In the genomic region with DNA sequence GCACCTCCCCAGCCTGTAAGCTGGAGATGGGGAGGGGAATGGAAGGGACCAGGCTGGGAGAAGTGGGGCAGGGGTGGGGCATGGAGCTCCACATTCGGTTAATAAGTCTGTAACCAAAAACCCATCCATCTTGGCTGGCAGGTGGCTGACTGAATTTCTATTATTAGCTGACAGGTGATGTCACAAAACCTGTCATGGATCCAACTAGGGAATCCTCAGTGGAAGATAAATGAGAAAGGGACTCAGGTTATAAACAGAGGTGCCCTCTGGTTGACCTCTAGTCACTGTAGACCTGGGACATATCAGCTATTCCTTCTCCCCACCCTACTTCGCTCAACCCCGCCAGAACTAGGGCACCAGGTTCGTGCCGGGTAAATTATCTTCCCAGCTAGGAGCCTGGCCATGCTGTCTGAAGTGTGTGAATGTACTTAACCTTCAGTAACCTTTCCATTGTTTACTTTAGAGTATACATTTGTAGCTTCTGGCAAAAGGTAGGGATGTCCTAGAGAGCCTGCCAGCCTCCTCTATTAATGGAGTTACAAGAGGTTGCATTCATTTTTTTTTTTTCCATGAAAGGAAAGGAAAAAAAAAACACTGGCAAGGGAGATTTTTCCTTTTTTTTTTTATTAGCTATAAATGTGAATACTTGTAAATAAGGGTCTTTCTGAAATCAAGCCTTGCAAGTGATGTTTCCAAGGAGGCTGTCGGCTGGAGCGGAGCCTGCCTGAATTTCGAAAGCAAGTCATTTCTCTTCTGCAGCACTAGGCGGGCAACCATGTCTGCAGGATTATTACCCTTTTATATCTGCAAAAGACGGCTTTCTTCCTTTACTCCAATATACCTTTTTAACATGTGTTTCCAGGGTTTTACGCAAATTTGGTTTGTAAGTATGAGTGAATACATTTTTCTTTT, we compare ENCODE assay signal across 10 cellular contexts.
DNase-seq lines count a peak whose midpoint lies in the region; ATAC-seq, FAIRE-seq and TF ChIP-seq lines count a peak whose summit lies in the region.
"Had no signal": no experiment of that assay in that cellular context is flagged by ENCODE, and none has a peak within 500 bp of the region (broad histone marks: within the 10 kb centered on the region; RNA-seq: fewer than 3 reads in every experiment).

No MANE protein-coding gene starts in this region.

- H3K14ac ChIP-seq in mesenchymal stem cell (ENCODE audit: low read length in 2 of 2), result no peak overlapping the region

- no peak overlapping the region for H2BK15ac ChIP-seq in mesenchymal stem cell (ENCODE audit: low read depth, poor library complexity, severe bottlenecking)

- no peaks in the 10 kb centered on the region for H3K27me3 Mint-ChIP-seq in astrocyte (ENCODE audit: low read depth, unreplicated experiment)

- peak overlapping the region; percentile 11 for H3K4me2 ChIP-seq in astrocyte (ENCODE audit: low read length)
- H3K4me2 ChIP-seq in mesenchymal stem cell (ENCODE audit: low read length, poor library complexity, severe bottlenecking), result no peak overlapping the region

- no peak overlapping the region for H2AK5ac ChIP-seq in mesenchymal stem cell (ENCODE audit: low read length, severe bottlenecking)

- H3K23ac ChIP-seq in mesenchymal stem cell (ENCODE audit: low read length in 2 of 2), result no peak overlapping the region

- H3K9me3 Mint-ChIP-seq in astrocyte (ENCODE audit: unreplicated experiment), result no peaks in the 10 kb centered on the region

- no peak overlapping the region for H4K8ac ChIP-seq in mesenchymal stem cell (ENCODE audit: low read length)

- peak overlapping the region; percentile 58 for H3K27ac Mint-ChIP-seq in astrocyte (ENCODE audit: unreplicated experiment)

- H3K9ac ChIP-seq in astrocyte (ENCODE audit: low read length) (no peak overlapping the region), mesenchymal stem cell (ENCODE audit: low read length) (no peak overlapping the region)

- no peak overlapping the region for H2AFZ ChIP-seq in astrocyte (ENCODE audit: low read depth, low read length)
- H2AFZ ChIP-seq in mesenchymal stem cell (ENCODE audit: low read depth, low read length), result no peak overlapping the region

- no peaks in the 10 kb centered on the region for H3K27me3 ChIP-seq in astrocyte (ENCODE audit: insufficient read depth, low read length)
- H3K27me3 ChIP-seq in mesenchymal stem cell (ENCODE audit: control insufficient read depth in 1 of 2, insufficient read depth in 1 of 2, low read length in 2 of 2), result no peaks in the 10 kb centered on the region
- no peaks in the 10 kb centered on the region for H3K27me3 ChIP-seq in H7 (ENCODE audit: control insufficient read depth, insufficient read depth, low read length)

- ATAC-seq in HG03457 (IDR thresholded peaks at IDR 0.05; ENCODE audit: unreplicated experiment) (no peak), GM21723 (IDR thresholded peaks at IDR 0.05; ENCODE audit: unreplicated experiment) (no peak)

- peaks cover 16% of the 10 kb centered on the region for H3K4me1 ChIP-seq in astrocyte (ENCODE audit: insufficient read depth, low read length)
- peaks cover 5% of the 10 kb centered on the region for H3K4me1 ChIP-seq in mesenchymal stem cell (ENCODE audit: control insufficient read depth, insufficient read depth, low read depth, low read length)

- H2BK5ac ChIP-seq in mesenchymal stem cell (ENCODE audit: low read depth, low read length, poor library complexity, severe bottlenecking), result no peak overlapping the region

- H2BK12ac ChIP-seq in mesenchymal stem cell (ENCODE audit: low read length in 2 of 2), result no peak overlapping the region

- H3K79me1 ChIP-seq in mesenchymal stem cell (replicated peaks; ENCODE audit: low read length, poor library complexity, severe bottlenecking), result peaks cover 22% of the 10 kb centered on the region

- H3K4me3 ChIP-seq in astrocyte (ENCODE audit: insufficient read depth, low read depth, low read length) (no peak overlapping the region), mesenchymal stem cell (ENCODE audit: insufficient read depth in 1 of 2, low read depth in 1 of 2, low read length in 2 of 2) (no peak overlapping the region), H7 (ENCODE audit: insufficient read depth, low read depth, low read length) (no peak overlapping the region)

- no peaks in the 10 kb centered on the region for H3K4me1 Mint-ChIP-seq in astrocyte (ENCODE audit: low read depth, unreplicated experiment)

- no peaks in the 10 kb centered on the region for H3K79me2 ChIP-seq in astrocyte (ENCODE audit: insufficient read depth, low read length)

- FAIRE-seq in astrocyte (lab: Jason Lieb, UNC), result no peak

- no peak overlapping the region for H2BK120ac ChIP-seq in mesenchymal stem cell (ENCODE audit: low read depth, low read length)

- DNase-seq in DMS 273 treated with DMSO at 0.1 percent for 48 hours (lab: John Stamatoyannopoulos, UW) (peak; percentile 60), NCI-H187 treated with DMSO at 0.1 percent for 48 hours (lab: John Stamatoyannopoulos, UW) (peak; percentile 94), astrocyte (ENCODE audit: low read depth) (peak; percentile 36), mesenchymal stem cell (peak; percentile 6), H7 (no peak), iPS-NIHi7 (ENCODE audit: extremely low spot score) (no peak)
- DNase-seq: activated CD8-positive, alpha-beta memory T cell treated with anti-CD3 and anti-CD28 coated beads, Interleukin-2, amount 50 U/mL, for 48 hours had no signal

- H3K36me3 ChIP-seq in astrocyte (ENCODE audit: insufficient read depth, low read length) (peaks cover 28% of the 10 kb centered on the region), mesenchymal stem cell (ENCODE audit: control insufficient read depth in 1 of 2, insufficient read depth in 2 of 2, low read depth in 1 of 2, low read length in 2 of 2) (peaks cover 47 to 86% of the 10 kb centered on the region in 2 experiments), H7 (replicated peaks; ENCODE audit: control insufficient read depth, insufficient read depth, low read length) (peaks cover 13% of the 10 kb centered on the region)

- H4K91ac ChIP-seq in mesenchymal stem cell (ENCODE audit: low read length), result no peak overlapping the region

- no peak overlapping the region for H3K18ac ChIP-seq in mesenchymal stem cell (ENCODE audit: low read depth in 1 of 2, low read length in 2 of 2)

- no peak for TF ChIP-seq CTCF in astrocyte (IDR thresholded peaks at IDR 0.05; ENCODE audit: insufficient read depth, low read depth, low read length)

- H4K20me1 ChIP-seq in astrocyte (ENCODE audit: insufficient read depth, low read length), result no peaks in the 10 kb centered on the region

- H3K4ac ChIP-seq in mesenchymal stem cell (ENCODE audit: low read depth in 1 of 2, low read length in 2 of 2), result no peak overlapping the region

- H3K27ac ChIP-seq in astrocyte (ENCODE audit: low read depth, low read length), result peak overlapping the region; percentile 20
- no peak overlapping the region for H3K27ac ChIP-seq in mesenchymal stem cell (ENCODE audit: low read length, poor library complexity, severe bottlenecking)
- H3K27ac ChIP-seq: HL-60 had no signal

- H3K9me3 ChIP-seq in astrocyte (ENCODE audit: insufficient read depth, low read depth, low read length) (no peaks in the 10 kb centered on the region), mesenchymal stem cell (ENCODE audit: control insufficient read depth, low read length) (no peaks in the 10 kb centered on the region)

- WGBS in mesenchymal stem cell, result 92% methylated on average over 7 of the region's 11 CpGs

- H3K4me3 Mint-ChIP-seq in astrocyte (ENCODE audit: unreplicated experiment), result no peak overlapping the region

- peaks cover 26% of the 10 kb centered on the region for H3K36me3 Mint-ChIP-seq in astrocyte (ENCODE audit: low read depth, unreplicated experiment)

Comparison
In these comparisons a context has a peak if more than half of its experiments do, and no peak if none do; other contexts are left out.
1. DNase-seq: peak in DMS 273 treated with DMSO at 0.1 percent for 48 hours (single experiment), NCI-H187 treated with DMSO at 0.1 percent for 48 hours (single experiment), astrocyte (single experiment) and mesenchymal stem cell (single experiment); none in H7 (single experiment) and iPS-NIHi7 (single experiment).